36 cellular contexts compared by ENCODE assay signal in genomic region chr22:45616432-45616831, GRCh38.
"Had no signal": no experiment of that assay in that cellular context is flagged by ENCODE, and none has a peak within 500 bp of the region (broad histone marks: within the 10 kb centered on the region; RNA-seq: fewer than 3 reads in every experiment).

No MANE protein-coding gene starts in this region.

- H3K27me3 ChIP-seq: MG63 had no signal

- H3K36me3 ChIP-seq: MG63 had no signal

- H3K4me3 ChIP-seq: MG63 had no signal

- DNase-seq: Karpas-422, Kasumi-1, MG63, MM.1S, MV-4-11, NCI-H1048, NCI-H1092, NCI-H1092 treated with DMSO at 0.1 percent for 48 hours, NCI-H1105, NCI-H1105 treated with DMSO at 0.1 percent for 48 hours, NCI-H1417, NCI-H1417 treated with DMSO at 0.1 percent for 48 hours, NCI-H1436, NCI-H1436 treated with DMSO at 0.1 percent for 48 hours, NCI-H146, NCI-H1694, NCI-H1694 treated with DMSO at 0.1 percent for 48 hours, NCI-H187, NCI-H187 treated with DMSO at 0.1 percent for 48 hours, NCI-H1930, NCI-H2029, NCI-H2029 treated with DMSO at 0.1 percent for 48 hours, NCI-H2081, NCI-H2081 treated with DMSO at 0.1 percent for 48 hours, NCI-H2107, NCI-H2171, NCI-H2171 treated with DMSO at 0.1 percent for 48 hours, NCI-H2227 treated with DMSO at 0.1 percent for 48 hours, NCI-H226, NCI-H345, NCI-H446, NCI-H446 treated with DMSO at 0.1 percent for 48 hours, NCI-H510A, NCI-H510A treated with DMSO at 0.1 percent for 48 hours, NCI-H524, NCI-H524 treated with DMSO at 0.1 percent for 48 hours had no signal
